In genomic region chr17:50323060-50323459, GRCh38 we compare ENCODE assay signal across 16 cellular contexts. TPM values are rescaled to one million over a fixed set of nuclear protein-coding genes. Genes with fewer than 3 reads are reported as not detected.
DNase-seq lines count a peak whose midpoint lies in the region; ATAC-seq and TF ChIP-seq lines count a peak whose summit lies in the region.
"Had no signal": no experiment of that assay in that cellular context is flagged by ENCODE, and none has a peak within 500 bp of the region (broad histone marks: within the 10 kb centered on the region; RNA-seq: fewer than 3 reads in every experiment).

No MANE protein-coding gene starts in this region.

- peak overlapping the region; percentile 30 for H3K27ac Mint-ChIP-seq in activated T-helper 17 cell treated with anti-CD3 and anti-CD28 coated beads, Interleukin-2, amount 50 U/mL, for 72 hours
- no peak overlapping the region for H3K27ac Mint-ChIP-seq in activated CD8-positive, alpha-beta memory T cell treated with anti-CD3 and anti-CD28 coated beads, Interleukin-2, amount 10 ng/mL, durations not matched to agents 7 days and 5 days
- no peak overlapping the region for H3K27ac Mint-ChIP-seq in activated T-cell treated with anti-CD3 and anti-CD28 coated beads, Interleukin-2, amount 50 U/mL, for 24 hours
- H3K27ac Mint-ChIP-seq: CD4-positive, alpha-beta T cell; HFFc6 had no signal

- H3K27me3 Mint-ChIP-seq in activated T-helper 17 cell treated with anti-CD3 and anti-CD28 coated beads, Interleukin-2, amount 50 U/mL, for 72 hours: no peaks in the 10 kb centered on the region
- H3K27me3 Mint-ChIP-seq in activated CD8-positive, alpha-beta memory T cell treated with anti-CD3 and anti-CD28 coated beads, Interleukin-2, amount 10 ng/mL, durations not matched to agents 7 days and 5 days: no peaks in the 10 kb centered on the region
- H3K27me3 Mint-ChIP-seq in activated T-cell treated with anti-CD3 and anti-CD28 coated beads, Interleukin-2, amount 50 U/mL, for 24 hours: no peaks in the 10 kb centered on the region
- H3K27me3 Mint-ChIP-seq: CD4-positive, alpha-beta T cell had no signal

- ATAC-seq in activated T-helper 17 cell treated with anti-CD3 and anti-CD28 coated beads, Interleukin-2, amount 50 U/mL, for 72 hours (replicated peaks): no peak
- ATAC-seq in activated CD8-positive, alpha-beta memory T cell treated with anti-CD3 and anti-CD28 coated beads, Interleukin-2, amount 10 ng/mL, durations not matched to agents 7 days and 5 days: no peak

- H3K36me3 ChIP-seq in A673 (ENCODE audit: insufficient read depth, low read length, poor library complexity, severe bottlenecking) (no peaks in the 10 kb centered on the region), HEK293 (ENCODE audit: control insufficient read depth in 2 of 2, insufficient read depth in 1 of 2, low read length in 2 of 2) (no peaks in the 10 kb centered on the region)
- H3K36me3 ChIP-seq: BE2C had no signal

- H3K27ac ChIP-seq in A673 (ENCODE audit: low read depth, low read length, poor library complexity, severe bottlenecking): no peak overlapping the region
- no peak overlapping the region for H3K27ac ChIP-seq in HEK293 (ENCODE audit: extremely low read depth, low read depth, low read length)
- H3K27ac ChIP-seq: C4-2B, GM23248 had no signal

- no peak overlapping the region for H3K4me3 Mint-ChIP-seq in activated T-helper 17 cell treated with anti-CD3 and anti-CD28 coated beads, Interleukin-2, amount 50 U/mL, for 72 hours
- H3K4me3 Mint-ChIP-seq in activated CD8-positive, alpha-beta memory T cell treated with anti-CD3 and anti-CD28 coated beads, Interleukin-2, amount 10 ng/mL, durations not matched to agents 7 days and 5 days: no peak overlapping the region
- H3K4me3 Mint-ChIP-seq in activated T-cell treated with anti-CD3 and anti-CD28 coated beads, Interleukin-2, amount 50 U/mL, for 24 hours: no peak overlapping the region
- H3K4me3 Mint-ChIP-seq: CD4-positive, alpha-beta T cell; HFFc6 had no signal

- no peaks in the 10 kb centered on the region for H3K36me3 Mint-ChIP-seq in activated T-helper 17 cell treated with anti-CD3 and anti-CD28 coated beads, Interleukin-2, amount 50 U/mL, for 72 hours (ENCODE audit: low read depth)
- no peaks in the 10 kb centered on the region for H3K36me3 Mint-ChIP-seq in activated CD8-positive, alpha-beta memory T cell treated with anti-CD3 and anti-CD28 coated beads, Interleukin-2, amount 10 ng/mL, durations not matched to agents 7 days and 5 days
- H3K36me3 Mint-ChIP-seq in activated T-cell treated with anti-CD3 and anti-CD28 coated beads, Interleukin-2, amount 50 U/mL, for 24 hours (ENCODE audit: low read depth): no peaks in the 10 kb centered on the region

- H3K27me3 ChIP-seq in A673 (replicated peaks; ENCODE audit: insufficient read depth, low read depth, low read length, poor library complexity): peaks cover 20% of the 10 kb centered on the region
- H3K27me3 ChIP-seq: BE2C had no signal

- H3K4me1 Mint-ChIP-seq in activated T-helper 17 cell treated with anti-CD3 and anti-CD28 coated beads, Interleukin-2, amount 50 U/mL, for 72 hours: peaks cover 15% of the 10 kb centered on the region
- peaks cover 10% of the 10 kb centered on the region for H3K4me1 Mint-ChIP-seq in activated CD8-positive, alpha-beta memory T cell treated with anti-CD3 and anti-CD28 coated beads, Interleukin-2, amount 10 ng/mL, durations not matched to agents 7 days and 5 days
- peaks cover 5% of the 10 kb centered on the region for H3K4me1 Mint-ChIP-seq in activated T-cell treated with anti-CD3 and anti-CD28 coated beads, Interleukin-2, amount 50 U/mL, for 24 hours (ENCODE audit: low read depth)

- TF ChIP-seq CTCF in A673 (conservative IDR thresholded peaks at IDR 0.05; ENCODE audit: low read depth, low read length) (no peak), HEK293 (tag by site-specific recombination; IDR thresholded peaks at IDR 0.05) (no peak), GM13976 (IDR thresholded peaks at IDR 0.05; ENCODE audit: borderline replicate concordance, control extremely low read depth, extremely low read depth, insufficient read depth, missing control alignments) (no peak)

- CTCF ChIA-PET in A673 (lab: Charles Lee) (interaction anchor here (1.1 kb wide), 1 partner anchor 123 kb away, joined by 3 read pairs; no protein-coding TSS in a partner anchor), HEK293 (lab: Yijun Ruan, JAX) (interaction anchor here (0.6 to 2.7 kb wide), 7 partner anchors 25 to 163 kb away, joined by 3 to 6 read pairs (median 3); no protein-coding TSS in a partner anchor)
- CTCF ChIA-PET in activated CD8-positive, alpha-beta memory T cell treated with anti-CD3 and anti-CD28 coated beads, Interleukin-2, amount 10 ng/mL, durations not matched to agents 7 days and 5 days (lab: Charles Lee): interaction anchor here (1.4 kb wide), 1 partner anchor 49 kb away, joined by 3 read pairs; no protein-coding TSS in a partner anchor

- POLR2A ChIA-PET in A673 (lab: Charles Lee; ENCODE audit: low non-redundant PET): no interaction called here
- POLR2A ChIA-PET in HEK293 (lab: Yijun Ruan, JAX): no interaction called here

- H3K4me1 ChIP-seq in A673 (ENCODE audit: insufficient read depth, low read length, poor library complexity, severe bottlenecking) (peaks cover 24% of the 10 kb centered on the region), HEK293 (ENCODE audit: control insufficient read depth, insufficient read depth, low read length) (no peaks in the 10 kb centered on the region)
- H3K4me1 ChIP-seq: BE2C had no signal

- intact Hi-C loops in A673 (cut with micrococcal nuclease; ENCODE audit: unreplicated experiment): no loop called here

- peak; percentile 72 for DNase-seq in A673 (ENCODE audit: low spot score)
- peak; percentile 16 for DNase-seq in islet precursor cell
- no peak for DNase-seq in activated CD8-positive, alpha-beta memory T cell treated with anti-CD3 and anti-CD28 coated beads, Interleukin-2, amount 10 ng/mL, durations not matched to agents 7 days and 5 days
- no peak for DNase-seq in inferior parietal cortex (ENCODE audit: extremely low spot score)
- DNase-seq in GM13976 (ENCODE audit: low spot score): no peak
- DNase-seq in activated T-cell treated with anti-CD3 and anti-CD28 coated beads, Interleukin-2, amount 50 U/mL, for 24 hours: no peak
- DNase-seq: ACHN; BE2C; Caco-2; CD4-positive, alpha-beta T cell; GM23248; HCEC 1CT; HFFc6 had no signal

- H3K4me3 ChIP-seq in A673 (ENCODE audit: low read depth, low read length, poor library complexity, severe bottlenecking): no peak overlapping the region
- H3K4me3 ChIP-seq in HEK293 (ENCODE audit: low read depth, low read length): no peak overlapping the region
- H3K4me3 ChIP-seq: GM23248 had no signal

- BruUV-seq in A673 (replicated peaks; lab: Mats Ljungman, UMichigan): no TSS peak

- H3K9me3 Mint-ChIP-seq in activated T-helper 17 cell treated with anti-CD3 and anti-CD28 coated beads, Interleukin-2, amount 50 U/mL, for 72 hours: no peaks in the 10 kb centered on the region
- H3K9me3 Mint-ChIP-seq in activated CD8-positive, alpha-beta memory T cell treated with anti-CD3 and anti-CD28 coated beads, Interleukin-2, amount 10 ng/mL, durations not matched to agents 7 days and 5 days (ENCODE audit: low read depth): no peaks in the 10 kb centered on the region
- no peaks in the 10 kb centered on the region for H3K9me3 Mint-ChIP-seq in activated T-cell treated with anti-CD3 and anti-CD28 coated beads, Interleukin-2, amount 50 U/mL, for 24 hours
- H3K9me3 Mint-ChIP-seq: CD4-positive, alpha-beta T cell; HFFc6 had no signal

- in situ Hi-C loops in GM13976 (cut with MboI; ENCODE audit: low sequenced_read_pairs, unreplicated experiment): no loop called here

- H3K9me3 ChIP-seq in A673 (ENCODE audit: low read depth, low read length, poor library complexity, severe bottlenecking) (no peaks in the 10 kb centered on the region), HEK293 (ENCODE audit: control insufficient read depth, insufficient read depth, low read depth, low read length) (no peaks in the 10 kb centered on the region)
- H3K9me3 ChIP-seq: BE2C, Caco-2 had no signal

TF ChIP-seq in HEK293, 187 proteins besides CTCF, POLR2A, EP300 and RAD21 (continues in another document):
- TF ChIP-seq ZNF112 (tag by site-specific recombination; IDR thresholded peaks at IDR 0.05): no peak
- peak; percentile 74 for TF ChIP-seq ATF2 (tag by site-specific recombination; IDR thresholded peaks at IDR 0.05; ENCODE audit: low read depth)

RNA-seq across cellular contexts. Expression of gene XYLT2, which starts 22.9 kb away (rescaled TPM):
- total RNA-seq in A673 (2021): 15.8 and 23.1 TPM in 2 replicates
- 10 to 100 TPM; 38.5 to 95.1 TPM for total RNA-seq in activated T-helper 17 cell treated with anti-CD3 and anti-CD28 coated beads, Interleukin-2, amount 50 U/mL, for 72 hours
- 10 to 100 TPM; 33.1 to 38.2 TPM for total RNA-seq in activated CD8-positive, alpha-beta memory T cell treated with anti-CD3 and anti-CD28 coated beads, Interleukin-2, amount 10 ng/mL, durations not matched to agents 7 days and 5 days

RNA-seq across cellular contexts. Expression of gene TMEM92, which starts 48.8 kb away (rescaled TPM):
- total RNA-seq in A673 (2021): 0.19 TPM in 1 of 2 replicates, not detected in the other
- total RNA-seq in activated T-helper 17 cell treated with anti-CD3 and anti-CD28 coated beads, Interleukin-2, amount 50 U/mL, for 72 hours: under 1 TPM in 1 of 2 donors, not detected in 1; 0.16 TPM
- total RNA-seq in activated CD8-positive, alpha-beta memory T cell treated with anti-CD3 and anti-CD28 coated beads, Interleukin-2, amount 10 ng/mL, durations not matched to agents 7 days and 5 days: under 1 TPM; 0.07 to 0.09 TPM
- total RNA-seq: CD4-positive, alpha-beta T cell had no signal

RNA-seq across cellular contexts. Expression of gene MRPL27, which starts 49.9 kb away (rescaled TPM):
- total RNA-seq in A673 (2021): 85.6 and 89.4 TPM in 2 replicates
- total RNA-seq in activated T-helper 17 cell treated with anti-CD3 and anti-CD28 coated beads, Interleukin-2, amount 50 U/mL, for 72 hours: 100 to 1,000 TPM in 1 of 2 donors, 10 to 100 TPM in 1; 63.3 to 109 TPM
- 10 to 100 TPM; 65.7 to 81.8 TPM for total RNA-seq in activated CD8-positive, alpha-beta memory T cell treated with anti-CD3 and anti-CD28 coated beads, Interleukin-2, amount 10 ng/mL, durations not matched to agents 7 days and 5 days

RNA-seq across cellular contexts. Expression of gene EME1, which starts 50.0 kb away (rescaled TPM):
- 31.9 and 44.0 TPM in 2 replicates for total RNA-seq in A673 (2021)
- total RNA-seq in activated T-helper 17 cell treated with anti-CD3 and anti-CD28 coated beads, Interleukin-2, amount 50 U/mL, for 72 hours: 10 to 100 TPM; 20.8 to 48.7 TPM
- 10 to 100 TPM; 34.0 to 40.8 TPM for total RNA-seq in activated CD8-positive, alpha-beta memory T cell treated with anti-CD3 and anti-CD28 coated beads, Interleukin-2, amount 10 ng/mL, durations not matched to agents 7 days and 5 days

Comparison
In these comparisons a context has a peak if more than half of its experiments do, and no peak if none do; other contexts are left out.
1. DNase-seq: peak in A673 (single experiment) and islet precursor cell (single experiment); none in activated CD8-positive, alpha-beta memory T cell treated with anti-CD3 and anti-CD28 coated beads, Interleukin-2, amount 10 ng/mL, durations not matched to agents 7 days and 5 days (single experiment), inferior parietal cortex (single experiment), GM13976 (single experiment) and activated T-cell treated with anti-CD3 and anti-CD28 coated beads, Interleukin-2, amount 50 U/mL, for 24 hours (single experiment).